In the genomic region with DNA sequence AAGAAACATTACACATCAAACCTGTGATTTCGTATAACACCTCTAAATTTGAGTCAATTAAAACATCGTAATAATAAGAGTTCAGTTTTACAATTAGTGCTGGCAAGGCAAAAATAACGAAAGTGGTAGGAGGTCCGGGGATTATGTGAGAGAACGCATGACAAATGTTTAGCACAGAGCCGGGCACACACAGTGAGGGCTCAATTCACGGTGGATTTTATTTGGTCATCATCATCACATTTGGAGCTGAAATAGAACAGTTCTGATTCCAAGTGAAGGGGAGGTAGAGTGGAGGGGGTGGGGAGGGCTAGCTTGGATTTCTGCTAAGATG, we compare ENCODE assay signal across 8 cellular contexts. TPM values are rescaled to one million over a fixed set of nuclear protein-coding genes. Genes with fewer than 3 reads are reported as not detected.
DNase-seq lines count a peak whose midpoint lies in the region; ATAC-seq and TF ChIP-seq lines count a peak whose summit lies in the region.

No MANE protein-coding gene starts in this region.

- POLR2A ChIA-PET in activated naive CD8-positive, alpha-beta T cell treated with anti-CD3 and anti-CD28 coated beads, Interleukin-2, amount 10 ng/mL, durations not matched to agents 7 days and 5 days (lab: Charles Lee) = interaction anchor here (1.3 to 3.9 kb wide), 8 partner anchors 10 to 83 kb away, joined by 4 to 27 read pairs (median 8); partner anchors contain the start of genes H3-3A and SDE2

- WGBS in thymus = 90% methylated on average over 7 of the region's 7 CpGs

- no peak for ATAC-seq in activated naive CD8-positive, alpha-beta T cell treated with anti-CD3 and anti-CD28 coated beads, Interleukin-2, amount 10 ng/mL, durations not matched to agents 7 days and 5 days (ENCODE audit: low read depth)

- H3K4me1 ChIP-seq in thymus (ENCODE audit: control insufficient read depth, insufficient read depth, low read length) = peaks cover 9% of the 10 kb centered on the region

- no peak for TF ChIP-seq CTCF in kidney epithelial cell (IDR thresholded peaks at IDR 0.05; ENCODE audit: insufficient read depth, low read length, poor library complexity, severe bottlenecking)

- H3K9me3 ChIP-seq in thymus (ENCODE audit: control insufficient read depth) = no peaks in the 10 kb centered on the region

- peaks cover 12% of the 10 kb centered on the region for H3K4me1 Mint-ChIP-seq in activated T-cell treated with anti-CD3 and anti-CD28 coated beads, Interleukin-2, amount 50 U/mL, for 24 hours (ENCODE audit: low read depth)
- peaks cover 5% of the 10 kb centered on the region for H3K4me1 Mint-ChIP-seq in activated naive CD8-positive, alpha-beta T cell treated with anti-CD3 and anti-CD28 coated beads, Interleukin-2, amount 10 ng/mL, durations not matched to agents 7 days and 5 days

- no peaks in the 10 kb centered on the region for H3K36me3 Mint-ChIP-seq in activated T-cell treated with anti-CD3 and anti-CD28 coated beads, Interleukin-2, amount 50 U/mL, for 24 hours (ENCODE audit: low read depth)
- H3K36me3 Mint-ChIP-seq in activated naive CD8-positive, alpha-beta T cell treated with anti-CD3 and anti-CD28 coated beads, Interleukin-2, amount 10 ng/mL, durations not matched to agents 7 days and 5 days = no peaks in the 10 kb centered on the region

- no peaks in the 10 kb centered on the region for H3K9me3 Mint-ChIP-seq in activated T-cell treated with anti-CD3 and anti-CD28 coated beads, Interleukin-2, amount 50 U/mL, for 24 hours
- no peaks in the 10 kb centered on the region for H3K9me3 Mint-ChIP-seq in activated naive CD8-positive, alpha-beta T cell treated with anti-CD3 and anti-CD28 coated beads, Interleukin-2, amount 10 ng/mL, durations not matched to agents 7 days and 5 days

- H3K4me3 Mint-ChIP-seq in activated T-cell treated with anti-CD3 and anti-CD28 coated beads, Interleukin-2, amount 50 U/mL, for 24 hours = peak overlapping the region; percentile 83
- H3K4me3 Mint-ChIP-seq in activated naive CD8-positive, alpha-beta T cell treated with anti-CD3 and anti-CD28 coated beads, Interleukin-2, amount 10 ng/mL, durations not matched to agents 7 days and 5 days = peak overlapping the region; percentile 94

- DNase-seq in activated T-cell treated with anti-CD3 and anti-CD28 coated beads, Interleukin-2, amount 50 U/mL, for 24 hours = no peak
- DNase-seq in activated T-cell treated with anti-CD3 and anti-CD28 coated beads for 4 hours (no peak), kidney epithelial cell (ENCODE audit: low read depth) (no peak), NCI-H2081 treated with DMSO at 0.1 percent for 48 hours (lab: John Stamatoyannopoulos, UW) (no peak), NCI-H1417 (lab: John Stamatoyannopoulos, UW) (no peak), NCI-H2227 (lab: John Stamatoyannopoulos, UW; ENCODE audit: unreplicated experiment) (no peak)
- DNase-seq in activated naive CD8-positive, alpha-beta T cell treated with anti-CD3 and anti-CD28 coated beads, Interleukin-2, amount 10 ng/mL, durations not matched to agents 7 days and 5 days = no peak

- H3K27me3 Mint-ChIP-seq in activated T-cell treated with anti-CD3 and anti-CD28 coated beads, Interleukin-2, amount 50 U/mL, for 24 hours = no peaks in the 10 kb centered on the region
- peaks cover 8% of the 10 kb centered on the region for H3K27me3 Mint-ChIP-seq in activated naive CD8-positive, alpha-beta T cell treated with anti-CD3 and anti-CD28 coated beads, Interleukin-2, amount 10 ng/mL, durations not matched to agents 7 days and 5 days

- peak overlapping the region; percentile 53 for H3K27ac Mint-ChIP-seq in activated T-cell treated with anti-CD3 and anti-CD28 coated beads, Interleukin-2, amount 50 U/mL, for 24 hours
- H3K27ac Mint-ChIP-seq in activated naive CD8-positive, alpha-beta T cell treated with anti-CD3 and anti-CD28 coated beads, Interleukin-2, amount 10 ng/mL, durations not matched to agents 7 days and 5 days = no peak overlapping the region

- peak overlapping the region; percentile 68 for H3K4me3 ChIP-seq in kidney epithelial cell (ENCODE audit: low read depth, low read length)
- H3K4me3 ChIP-seq in thymus (ENCODE audit: low read length) = peak overlapping the region; percentile 60

- no peak overlapping the region for H3K27ac ChIP-seq in thymus (ENCODE audit: low read depth)

- H3K36me3 ChIP-seq in kidney epithelial cell (ENCODE audit: control insufficient read depth, insufficient read depth, low read length) (no peaks in the 10 kb centered on the region), thymus (ENCODE audit: control insufficient read depth, insufficient read depth) (no peaks in the 10 kb centered on the region)

- no peaks in the 10 kb centered on the region for H3K27me3 ChIP-seq in kidney epithelial cell (ENCODE audit: control insufficient read depth, insufficient read depth, low read length)
- no peaks in the 10 kb centered on the region for H3K27me3 ChIP-seq in thymus (ENCODE audit: control insufficient read depth, insufficient read depth)

RNA-seq across cellular contexts. Expression of gene H3-3A, which starts 20.0 kb away (rescaled TPM):
- 100 to 1,000 TPM; 454 to 466 TPM for total RNA-seq in activated naive CD8-positive, alpha-beta T cell treated with anti-CD3 and anti-CD28 coated beads, Interleukin-2, amount 10 ng/mL, durations not matched to agents 7 days and 5 days
- 353 and 462 TPM in 2 replicates for total RNA-seq in kidney epithelial cell
- 1,694 TPM for polyA plus RNA-seq in thymus
